Comparison of ENCODE assay signal across 8 cellular contexts in the genomic region with DNA sequence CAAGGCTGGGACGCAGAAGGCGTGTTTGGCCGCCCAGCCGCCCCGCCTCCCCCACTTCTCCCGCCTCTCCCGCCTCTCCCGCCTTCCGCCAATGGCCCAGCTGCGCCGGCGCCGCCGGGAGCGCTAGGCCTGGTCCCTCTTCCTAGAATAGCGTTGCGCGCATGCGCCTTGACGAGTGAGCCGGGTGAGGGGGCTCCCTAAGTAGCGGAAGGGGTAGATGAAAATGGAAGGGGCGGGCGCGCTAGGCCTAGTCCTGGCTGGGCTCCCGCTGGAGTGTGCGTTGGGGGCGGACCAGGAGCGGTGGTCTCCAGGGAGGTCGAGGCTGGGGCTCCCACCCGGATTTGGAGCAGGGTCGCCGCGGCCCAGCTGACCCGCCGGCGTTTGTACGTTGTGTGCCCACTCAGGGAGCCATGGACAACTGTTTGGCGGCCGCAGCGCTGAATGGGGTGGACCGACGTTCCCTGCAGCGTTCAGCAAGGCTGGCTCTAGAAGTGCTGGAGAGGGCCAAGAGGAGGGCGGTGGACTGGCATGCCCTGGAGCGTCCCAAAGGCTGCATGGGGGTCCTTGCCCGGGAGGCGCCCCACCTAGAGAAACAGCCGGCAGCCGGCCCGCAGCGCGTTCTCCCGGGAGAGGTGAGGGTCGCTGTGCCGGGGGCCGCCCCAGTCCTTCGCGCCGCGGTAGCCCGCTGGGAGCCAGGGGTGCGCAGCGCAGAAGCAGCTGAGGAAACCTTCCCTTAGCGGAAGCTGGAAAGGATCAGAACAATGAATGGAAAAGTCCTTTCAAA. TPM values are rescaled to one million over a fixed set of nuclear protein-coding genes. Genes with fewer than 3 reads are reported as not detected.
DNase-seq lines count a peak whose midpoint lies in the region; ATAC-seq and TF ChIP-seq lines count a peak whose summit lies in the region.

A gene with protein sequence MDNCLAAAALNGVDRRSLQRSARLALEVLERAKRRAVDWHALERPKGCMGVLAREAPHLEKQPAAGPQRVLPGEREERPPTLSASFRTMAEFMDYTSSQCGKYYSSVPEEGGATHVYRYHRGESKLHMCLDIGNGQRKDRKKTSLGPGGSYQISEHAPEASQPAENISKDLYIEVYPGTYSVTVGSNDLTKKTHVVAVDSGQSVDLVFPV (plus strand): TSS at position 150 of the 784 bp plus-strand sequence. CDS start 261 bp downstream, at position 411.

- ATAC-seq in DND-41 (ENCODE audit: insufficient read depth, low read depth) (peak; percentile 91), RWPE2 (ENCODE audit: low read depth) (peak; percentile 82)
- ATAC-seq in naive thymus-derived CD8-positive, alpha-beta T cell = peak; percentile 73 to 79
- peak; percentile 85 for ATAC-seq in stimulated activated naive B cell treated with anti-CD40 and anti-IgM and Interleukin-4, amounts not matched to agents 10 μg/mL and 1 μg/mL and 100 μg/mL, for 72 hours (replicated peaks)

- peak within 1 kb of the TSS; percentile 94 for H3K4me3 Mint-ChIP-seq in activated T-helper 2 cell treated with anti-CD3 and anti-CD28 coated beads, Interferon-gamma antibody, Interleukin-2, Interleukin-4, amounts not matched to agents 10 μg/mL and 5 μg/mL and 100 μg/mL, durations not matched to agents 14 hours and 24 hours and 36 hours (ENCODE audit: low read depth)
- H3K4me3 Mint-ChIP-seq in naive thymus-derived CD8-positive, alpha-beta T cell = peak within 1 kb of the TSS; percentile 87 to 98 (median 93)
- H3K4me3 Mint-ChIP-seq in stimulated activated naive B cell treated with anti-CD40 and anti-IgM and Interleukin-4, amounts not matched to agents 10 μg/mL and 1 μg/mL and 100 μg/mL, for 72 hours = peak within 1 kb of the TSS; percentile 94 to 97

- H3K27ac ChIP-seq in DND-41 (ENCODE audit: low read length) (peak within 1 kb of the TSS; percentile 91), GM23248 (peak within 1 kb of the TSS; percentile 55), RWPE2 (ENCODE audit: poor library complexity, severe bottlenecking) (peak within 1 kb of the TSS; percentile 95)

- POLR2A ChIA-PET in naive thymus-derived CD8-positive, alpha-beta T cell (lab: Charles Lee) = interaction anchor here (0.6 to 3.3 kb wide), 7 partner anchors 49 to 1737 kb away, joined by 3 to 23 read pairs (median 5); a partner anchor contains a TSS

- intact Hi-C loops in activated T-helper 2 cell treated with anti-CD3 and anti-CD28 coated beads, Interferon-gamma antibody, Interleukin-2, Interleukin-4, amounts not matched to agents 10 μg/mL and 5 μg/mL and 100 μg/mL, durations not matched to agents 14 hours and 24 hours and 36 hours (cut with micrococcal nuclease) = loop anchor here (1.0 to 5.0 kb wide), 2 partner anchors 91 to 222 kb away; a partner anchor contains a TSS

- H4K20me1 ChIP-seq in DND-41 (ENCODE audit: insufficient read depth, low read length) (peaks cover 4% of the 10 kb centered on the region; the same call in 1 of the 2 replicates), GM23248 (ENCODE audit: insufficient read depth) (no peaks in the 10 kb centered on the region)

- no peaks in the 10 kb centered on the region for H3K9me3 ChIP-seq in DND-41 (ENCODE audit: insufficient read depth, low read length, severe bottlenecking)
- H3K9me3 ChIP-seq in GM23248 (ENCODE audit: low read depth) = no peaks in the 10 kb centered on the region
- no peaks in the 10 kb centered on the region for H3K9me3 ChIP-seq in RWPE2 (ENCODE audit: severe bottlenecking)

- peaks cover 36% of the 10 kb centered on the region for H3K79me2 ChIP-seq in DND-41 (ENCODE audit: insufficient read depth, low read length)
- H3K79me2 ChIP-seq in GM23248 (ENCODE audit: insufficient read depth) = peaks cover 29% of the 10 kb centered on the region

- peaks cover 23% of the 10 kb centered on the region for H3K36me3 ChIP-seq in DND-41 (ENCODE audit: insufficient read depth, low read length)
- no peaks in the 10 kb centered on the region for H3K36me3 ChIP-seq in GM23248 (ENCODE audit: low read depth)
- peaks cover 18% of the 10 kb centered on the region for H3K36me3 ChIP-seq in RWPE2 (ENCODE audit: low read depth)

- 1% methylated on average over 61 to 62 of the region's 65 CpGs for WGBS in GM23248 (ENCODE audit: low coverage in 1 of 2, low lambda C conversion rate in 2 of 2, missing lambda C conversion rate in 2 of 2), 2 experiments

- H3K27me3 ChIP-seq in DND-41 (ENCODE audit: insufficient read depth, low read length, poor library complexity) = no peaks in the 10 kb centered on the region
- H3K27me3 ChIP-seq in GM23248 (replicated peaks; ENCODE audit: insufficient read depth) = no peaks in the 10 kb centered on the region
- H3K27me3 ChIP-seq in RWPE2 (ENCODE audit: insufficient read depth, poor library complexity, severe bottlenecking) = no peaks in the 10 kb centered on the region

- H3K27me3 Mint-ChIP-seq in activated T-helper 2 cell treated with anti-CD3 and anti-CD28 coated beads, Interferon-gamma antibody, Interleukin-2, Interleukin-4, amounts not matched to agents 10 μg/mL and 5 μg/mL and 100 μg/mL, durations not matched to agents 14 hours and 24 hours and 36 hours (ENCODE audit: low read depth) = peaks cover 30% of the 10 kb centered on the region
- H3K27me3 Mint-ChIP-seq in naive thymus-derived CD8-positive, alpha-beta T cell = no peaks in the 10 kb centered on the region
- peaks cover 3 to 12% of the 10 kb centered on the region in 2 donors for H3K27me3 Mint-ChIP-seq in stimulated activated naive B cell treated with anti-CD40 and anti-IgM and Interleukin-4, amounts not matched to agents 10 μg/mL and 1 μg/mL and 100 μg/mL, for 72 hours

- H3K36me3 Mint-ChIP-seq in activated T-helper 2 cell treated with anti-CD3 and anti-CD28 coated beads, Interferon-gamma antibody, Interleukin-2, Interleukin-4, amounts not matched to agents 10 μg/mL and 5 μg/mL and 100 μg/mL, durations not matched to agents 14 hours and 24 hours and 36 hours (ENCODE audit: low read depth) = peaks cover 19% of the 10 kb centered on the region
- H3K36me3 Mint-ChIP-seq in naive thymus-derived CD8-positive, alpha-beta T cell = peaks cover 0 to 8% (median 0%) of the 10 kb centered on the region in 3 donors
- peaks cover 6 to 11% of the 10 kb centered on the region in 2 donors for H3K36me3 Mint-ChIP-seq in stimulated activated naive B cell treated with anti-CD40 and anti-IgM and Interleukin-4, amounts not matched to agents 10 μg/mL and 1 μg/mL and 100 μg/mL, for 72 hours

- H3F3A ChIP-seq in GM23248 (ENCODE audit: insufficient read depth) = peaks cover 12% of the 10 kb centered on the region

- H3K9me2 ChIP-seq in GM23248 (ENCODE audit: insufficient read depth) = no peaks in the 10 kb centered on the region

- H3K4me2 ChIP-seq in DND-41 (ENCODE audit: insufficient read depth, low read length) (peak within 1 kb of the TSS; percentile 89), GM23248 (ENCODE audit: unreplicated experiment) (peak within 1 kb of the TSS; percentile 87)

- peak; percentile 99 for DNase-seq in DND-41
- peak; percentile 96 for DNase-seq in GM23248
- peak; percentile 95 for DNase-seq in LoVo (ENCODE audit: low spot score)
- peak; percentile 92 for DNase-seq in RWPE2 (ENCODE audit: low spot score)
- peak; percentile 73 for DNase-seq in activated T-helper 2 cell treated with anti-CD3 and anti-CD28 coated beads, Interferon-gamma antibody, Interleukin-2, Interleukin-4, amounts not matched to agents 10 μg/mL and 5 μg/mL and 100 μg/mL, durations not matched to agents 14 hours and 24 hours and 36 hours (ENCODE audit: low spot score)
- peak; percentile 90 for DNase-seq in fibroblast of mammary gland (ENCODE audit: low read depth)
- DNase-seq in naive thymus-derived CD8-positive, alpha-beta T cell = peak; percentile 67 to 93 (median 77)
- DNase-seq in stimulated activated naive B cell treated with anti-CD40 and anti-IgM and Interleukin-4, amounts not matched to agents 10 μg/mL and 1 μg/mL and 100 μg/mL, for 72 hours = peak; percentile 81

- peak within 1 kb of the TSS; percentile 82 for H3K27ac Mint-ChIP-seq in activated T-helper 2 cell treated with anti-CD3 and anti-CD28 coated beads, Interferon-gamma antibody, Interleukin-2, Interleukin-4, amounts not matched to agents 10 μg/mL and 5 μg/mL and 100 μg/mL, durations not matched to agents 14 hours and 24 hours and 36 hours
- H3K27ac Mint-ChIP-seq in naive thymus-derived CD8-positive, alpha-beta T cell = peak within 1 kb of the TSS; percentile 83 to 96 (median 93)
- peak within 1 kb of the TSS; percentile 82 for H3K27ac Mint-ChIP-seq in stimulated activated naive B cell treated with anti-CD40 and anti-IgM and Interleukin-4, amounts not matched to agents 10 μg/mL and 1 μg/mL and 100 μg/mL, for 72 hours

- H2AFZ ChIP-seq in DND-41 (ENCODE audit: low read depth, low read length) = peak within 1 kb of the TSS; percentile 93
- peak within 1 kb of the TSS; percentile 92 for H2AFZ ChIP-seq in GM23248

- in situ Hi-C loops in GM23248 (cut with MboI) = no loop called here

- H3K4me3 ChIP-seq in DND-41 (ENCODE audit: low read depth in 1 of 2, low read length in 2 of 2) (peak within 1 kb of the TSS; percentile 88 to 97), GM23248 (peak within 1 kb of the TSS; percentile 89), RWPE2 (ENCODE audit: severe bottlenecking) (peak within 1 kb of the TSS; percentile 51), fibroblast of mammary gland (ENCODE audit: control insufficient read depth, low read depth, low read length) (peak within 1 kb of the TSS; percentile 80)

- no peaks in the 10 kb centered on the region for H3K9me3 Mint-ChIP-seq in activated T-helper 2 cell treated with anti-CD3 and anti-CD28 coated beads, Interferon-gamma antibody, Interleukin-2, Interleukin-4, amounts not matched to agents 10 μg/mL and 5 μg/mL and 100 μg/mL, durations not matched to agents 14 hours and 24 hours and 36 hours
- no peaks in the 10 kb centered on the region for H3K9me3 Mint-ChIP-seq in naive thymus-derived CD8-positive, alpha-beta T cell
- H3K9me3 Mint-ChIP-seq in stimulated activated naive B cell treated with anti-CD40 and anti-IgM and Interleukin-4, amounts not matched to agents 10 μg/mL and 1 μg/mL and 100 μg/mL, for 72 hours = no peaks in the 10 kb centered on the region

- peaks cover 36% of the 10 kb centered on the region for H3K4me1 Mint-ChIP-seq in activated T-helper 2 cell treated with anti-CD3 and anti-CD28 coated beads, Interferon-gamma antibody, Interleukin-2, Interleukin-4, amounts not matched to agents 10 μg/mL and 5 μg/mL and 100 μg/mL, durations not matched to agents 14 hours and 24 hours and 36 hours (ENCODE audit: low read depth)
- H3K4me1 Mint-ChIP-seq in naive thymus-derived CD8-positive, alpha-beta T cell = peaks cover 16 to 46% (median 42%) of the 10 kb centered on the region in 4 donors
- H3K4me1 Mint-ChIP-seq in stimulated activated naive B cell treated with anti-CD40 and anti-IgM and Interleukin-4, amounts not matched to agents 10 μg/mL and 1 μg/mL and 100 μg/mL, for 72 hours = peaks cover 26 to 38% of the 10 kb centered on the region in 2 donors

- H3K9ac ChIP-seq in DND-41 (ENCODE audit: low read depth, low read length) = peak within 1 kb of the TSS; percentile 96
- peak within 1 kb of the TSS; percentile 87 for H3K9ac ChIP-seq in GM23248

- no peak for TF ChIP-seq CTCF in DND-41 (IDR thresholded peaks at IDR 0.05; ENCODE audit: borderline replicate concordance, extremely low read depth, low read length, poor library complexity, severe bottlenecking)
- TF ChIP-seq CTCF in RWPE2 (IDR thresholded peaks at IDR 0.05; ENCODE audit: poor library complexity, severe bottlenecking) = no peak
- TF ChIP-seq CTCF in fibroblast of mammary gland (conservative IDR thresholded peaks at IDR 0.05; ENCODE audit: control insufficient read depth, insufficient read depth, low read depth, low read length) = no peak

- H3K4me1 ChIP-seq in DND-41 (ENCODE audit: insufficient read depth, low read length) (peaks cover 44% of the 10 kb centered on the region), GM23248 (ENCODE audit: insufficient read depth) (peaks cover 37% of the 10 kb centered on the region), RWPE2 (ENCODE audit: insufficient read depth, poor library complexity, severe bottlenecking) (peaks cover 28% of the 10 kb centered on the region)

RNA-seq across cellular contexts. Expression of the gene that starts here (rescaled TPM):
- total RNA-seq in GM23248 (2014; rRNA removed; shearing (Covaris generic)) = 49.6 and 58.4 TPM in 2 replicates
- 41.1 and 42.8 TPM in 2 replicates for polyA plus RNA-seq in GM23248 (2016; fragmentation: Nextera tagmentation; extraction: Ambion mirVana)
- total RNA-seq in activated T-helper 2 cell treated with anti-CD3 and anti-CD28 coated beads, Interferon-gamma antibody, Interleukin-2, Interleukin-4, amounts not matched to agents 10 μg/mL and 5 μg/mL and 100 μg/mL, durations not matched to agents 14 hours and 24 hours and 36 hours = 22.2 and 23.4 TPM in 2 replicates
- 10 to 100 TPM; 17.1 to 17.6 TPM for total RNA-seq in naive thymus-derived CD8-positive, alpha-beta T cell
- 10 to 100 TPM; 14.9 to 18.0 (median 15.7) TPM for polyA plus RNA-seq in naive thymus-derived CD8-positive, alpha-beta T cell

Comparison
In these comparisons a context has a peak if more than half of its experiments do, and no peak if none do; other contexts are left out.
1. Peak in every context shown above with its lines: DNase-seq, ATAC-seq, H3K4me3 ChIP-seq and H3K27ac ChIP-seq.